1 cellular context compared by ENCODE assay signal in the genomic region with DNA sequence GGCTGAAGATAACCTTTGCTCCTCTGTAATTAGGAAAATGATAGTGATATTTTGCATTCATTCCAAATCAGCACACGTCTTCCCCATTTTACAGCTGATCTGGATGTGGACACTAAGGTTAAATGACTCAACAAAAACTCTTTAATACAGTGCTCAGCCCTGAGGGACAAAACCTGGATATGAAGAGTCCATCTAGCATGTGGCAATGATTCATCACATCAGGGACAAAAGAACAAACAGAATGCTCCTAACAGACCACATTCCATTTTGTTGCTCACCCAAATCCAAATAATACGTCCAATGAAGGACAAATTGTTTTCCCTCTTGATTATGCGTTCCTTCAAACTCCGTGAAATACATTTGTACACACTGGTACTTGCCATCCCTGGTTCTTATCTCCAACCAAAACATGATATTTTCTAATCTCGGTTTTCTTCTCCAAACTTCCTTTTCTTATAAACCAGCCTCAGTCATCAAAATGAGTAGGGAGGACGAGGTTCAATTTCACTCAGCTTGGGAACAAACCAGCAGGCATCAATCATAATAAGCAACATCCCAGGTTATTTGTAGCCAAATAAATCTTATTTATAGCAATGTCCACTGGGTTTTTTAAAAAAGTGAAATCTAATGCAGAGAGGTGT.
TF ChIP-seq lines count a peak whose summit lies in the region.

No MANE protein-coding gene starts in this region.

TF ChIP-seq in HEK293, 187 proteins besides CTCF, POLR2A, EP300 and RAD21 (continued from another document):
- peak; percentile 33; the same call in 1 of the 2 replicates for TF ChIP-seq ZNF843 (tag by site-specific recombination; IDR thresholded peaks at IDR 0.05)
- TF ChIP-seq TRIM28 (IDR thresholded peaks at IDR 0.05; ENCODE audit: borderline replicate concordance, low read length) = no peak
- peak; percentile 51; the same call in 1 of the 2 replicates for TF ChIP-seq ZXDB (tag by site-specific recombination; IDR thresholded peaks at IDR 0.05)
- TF ChIP-seq SALL2 (tag by site-specific recombination; IDR thresholded peaks at IDR 0.05; ENCODE audit: borderline replicate concordance) = no peak
- TF ChIP-seq ZNF302 (tag by site-specific recombination; IDR thresholded peaks at IDR 0.05; ENCODE audit: low read depth) = no peak
- TF ChIP-seq FEZF1 (tag by site-specific recombination; IDR thresholded peaks at IDR 0.05) = peak; percentile 58; the same call in 1 of the 2 replicates
